10 cellular contexts compared by ENCODE assay signal in genomic region chr7:27641576-27642230, GRCh38. TPM values are rescaled to one million over a fixed set of nuclear protein-coding genes. Genes with fewer than 3 reads are reported as not detected.
DNase-seq lines count a peak whose midpoint lies in the region; ATAC-seq, FAIRE-seq and TF ChIP-seq lines count a peak whose summit lies in the region.
"Had no signal": no experiment of that assay in that cellular context is flagged by ENCODE, and none has a peak within 500 bp of the region (broad histone marks: within the 10 kb centered on the region; RNA-seq: fewer than 3 reads in every experiment).

No MANE protein-coding gene starts in this region.

- no peak overlapping the region for H4K8ac ChIP-seq in mesenchymal stem cell (ENCODE audit: low read length)

- no peak for FAIRE-seq in astrocyte (lab: Jason Lieb, UNC)
- FAIRE-seq: colon had no signal

- peak overlapping the region; percentile 62; the same call in 1 of the 2 replicates for H3K4me3 ChIP-seq in GM08714 (ENCODE audit: low read length)
- H3K4me3 ChIP-seq in astrocyte (ENCODE audit: insufficient read depth, low read depth, low read length): peak overlapping the region; percentile 38
- peak overlapping the region in 1 of 2 experiments; percentile 33 for H3K4me3 ChIP-seq in mesenchymal stem cell (ENCODE audit: insufficient read depth in 1 of 2, low read depth in 1 of 2, low read length in 2 of 2)
- no peak overlapping the region for H3K4me3 ChIP-seq in esophagus squamous epithelium

- H3K27me3 Mint-ChIP-seq in HFFc6 (ENCODE audit: insufficient read depth): no peaks in the 10 kb centered on the region
- no peaks in the 10 kb centered on the region for H3K27me3 Mint-ChIP-seq in astrocyte (ENCODE audit: low read depth, unreplicated experiment)
- no peaks in the 10 kb centered on the region for H3K27me3 Mint-ChIP-seq in stimulated activated naive CD8-positive, alpha-beta T cell treated with anti-CD3 and anti-CD28 coated beads, Interleukin-15, amount 100 ng/mL, for 72 hours
- H3K27me3 Mint-ChIP-seq: memory B cell had no signal

- no peak overlapping the region for H2BK5ac ChIP-seq in mesenchymal stem cell (ENCODE audit: low read depth, low read length, poor library complexity, severe bottlenecking)

- H3K36me3 Mint-ChIP-seq in HFFc6 (ENCODE audit: low read depth) (peaks cover 25% of the 10 kb centered on the region), astrocyte (ENCODE audit: low read depth, unreplicated experiment) (peaks cover 8% of the 10 kb centered on the region)

- H3K18ac ChIP-seq in mesenchymal stem cell (ENCODE audit: low read depth in 1 of 2, low read length in 2 of 2): no peak overlapping the region

- H3K9me3 Mint-ChIP-seq in HFFc6 (no peaks in the 10 kb centered on the region), astrocyte (ENCODE audit: unreplicated experiment) (no peaks in the 10 kb centered on the region)
- H3K9me3 Mint-ChIP-seq in stimulated activated naive CD8-positive, alpha-beta T cell treated with anti-CD3 and anti-CD28 coated beads, Interleukin-15, amount 100 ng/mL, for 72 hours: no peaks in the 10 kb centered on the region

- peaks cover 11% of the 10 kb centered on the region for H3K79me1 ChIP-seq in mesenchymal stem cell (replicated peaks; ENCODE audit: low read length, poor library complexity, severe bottlenecking)

- ATAC-seq in stimulated activated naive CD8-positive, alpha-beta T cell treated with anti-CD3 and anti-CD28 coated beads, Interleukin-15, amount 100 ng/mL, for 72 hours: no peak
- no peak for ATAC-seq in HG03280 (IDR thresholded peaks at IDR 0.05; ENCODE audit: unreplicated experiment)

- peak overlapping the region; percentile 17 for H3K9ac ChIP-seq in astrocyte (ENCODE audit: low read length)
- H3K9ac ChIP-seq in mesenchymal stem cell (ENCODE audit: low read length): peak overlapping the region; percentile 19

- H3K79me2 ChIP-seq in astrocyte (ENCODE audit: insufficient read depth, low read length): peaks cover 5% of the 10 kb centered on the region

- no peaks in the 10 kb centered on the region for H3K36me3 ChIP-seq in astrocyte (ENCODE audit: insufficient read depth, low read length)
- peaks cover 3 to 12% of the 10 kb centered on the region in 2 experiments for H3K36me3 ChIP-seq in mesenchymal stem cell (ENCODE audit: control insufficient read depth in 1 of 2, insufficient read depth in 2 of 2, low read depth in 1 of 2, low read length in 2 of 2)
- H3K36me3 ChIP-seq in esophagus squamous epithelium: peaks cover 0 to 15% (median 0%) of the 10 kb centered on the region in 3 donors

- no peak overlapping the region for H4K91ac ChIP-seq in mesenchymal stem cell (ENCODE audit: low read length)

- WGBS in mesenchymal stem cell: 89% methylated on average over 4 of the region's 4 CpGs
- 22 to 54% methylated on average over 3 to 4 of the region's 4 CpGs for WGBS in esophagus squamous epithelium, 2 donors

- H2AFZ ChIP-seq in astrocyte (ENCODE audit: low read depth, low read length) (peak overlapping the region; percentile 20), mesenchymal stem cell (ENCODE audit: low read depth, low read length) (no peak overlapping the region)

- H2BK12ac ChIP-seq in mesenchymal stem cell (ENCODE audit: low read length in 2 of 2): no peak overlapping the region

- H3K14ac ChIP-seq in mesenchymal stem cell (ENCODE audit: low read length in 2 of 2): no peak overlapping the region

- no peaks in the 10 kb centered on the region for H3K9me3 ChIP-seq in astrocyte (ENCODE audit: insufficient read depth, low read depth, low read length)
- no peaks in the 10 kb centered on the region for H3K9me3 ChIP-seq in mesenchymal stem cell (ENCODE audit: control insufficient read depth, low read length)
- H3K9me3 ChIP-seq in esophagus squamous epithelium: no peaks in the 10 kb centered on the region

- H3K23ac ChIP-seq in mesenchymal stem cell (ENCODE audit: low read length in 2 of 2): no peak overlapping the region

- no peak overlapping the region for H2BK120ac ChIP-seq in mesenchymal stem cell (ENCODE audit: low read depth, low read length)

- H3K4me1 ChIP-seq in astrocyte (ENCODE audit: insufficient read depth, low read length) (peaks cover 19% of the 10 kb centered on the region), mesenchymal stem cell (ENCODE audit: control insufficient read depth, insufficient read depth, low read depth, low read length) (no peaks in the 10 kb centered on the region), esophagus squamous epithelium (peaks cover 0 to 30% (median 3%) of the 10 kb centered on the region in 3 donors)

- H3K4me2 ChIP-seq in astrocyte (ENCODE audit: low read length): peak overlapping the region; percentile 70
- H3K4me2 ChIP-seq in mesenchymal stem cell (ENCODE audit: low read length, poor library complexity, severe bottlenecking): peak overlapping the region; percentile 45

- no peak overlapping the region for H2AK5ac ChIP-seq in mesenchymal stem cell (ENCODE audit: low read length, severe bottlenecking)

- H3K27me3 ChIP-seq in astrocyte (ENCODE audit: insufficient read depth, low read length): no peaks in the 10 kb centered on the region
- no peaks in the 10 kb centered on the region for H3K27me3 ChIP-seq in mesenchymal stem cell (ENCODE audit: control insufficient read depth in 1 of 2, insufficient read depth in 1 of 2, low read length in 2 of 2)
- H3K27me3 ChIP-seq in esophagus squamous epithelium: no peaks in the 10 kb centered on the region

- no peak for TF ChIP-seq POLR2A in esophagus squamous epithelium (IDR thresholded peaks at IDR 0.05)

- no peak for TF ChIP-seq CTCF in HFFc6 (IDR thresholded peaks at IDR 0.05)
- TF ChIP-seq CTCF in astrocyte (IDR thresholded peaks at IDR 0.05; ENCODE audit: insufficient read depth, low read depth, low read length): no peak
- no peak for TF ChIP-seq CTCF in esophagus squamous epithelium (IDR thresholded peaks at IDR 0.05)

- H3K27ac Mint-ChIP-seq in HFFc6 (peak overlapping the region; percentile 69), astrocyte (ENCODE audit: unreplicated experiment) (peak overlapping the region; percentile 0)
- H3K27ac Mint-ChIP-seq in stimulated activated naive CD8-positive, alpha-beta T cell treated with anti-CD3 and anti-CD28 coated beads, Interleukin-15, amount 100 ng/mL, for 72 hours: no peak overlapping the region
- H3K27ac Mint-ChIP-seq: memory B cell had no signal

- no peak overlapping the region for H2BK15ac ChIP-seq in mesenchymal stem cell (ENCODE audit: low read depth, poor library complexity, severe bottlenecking)

- no peak for DNase-seq in HFFc6
- DNase-seq in astrocyte (ENCODE audit: low read depth): no peak
- no peak for DNase-seq in mesenchymal stem cell
- no peak for DNase-seq in stimulated activated naive CD8-positive, alpha-beta T cell treated with anti-CD3 and anti-CD28 coated beads, Interleukin-15, amount 100 ng/mL, for 72 hours
- no peak for DNase-seq in NCI-H2029 (lab: John Stamatoyannopoulos, UW)
- no peak for DNase-seq in esophagus squamous epithelium (lab: John Stamatoyannopoulos, UW)

- intact Hi-C loops in esophagus squamous epithelium (cut with DNase I): no loop called here

- H3K4me1 Mint-ChIP-seq in HFFc6 (ENCODE audit: low read depth) (peaks cover 22% of the 10 kb centered on the region), astrocyte (ENCODE audit: low read depth, unreplicated experiment) (peaks cover 11% of the 10 kb centered on the region)
- H3K4me1 Mint-ChIP-seq in stimulated activated naive CD8-positive, alpha-beta T cell treated with anti-CD3 and anti-CD28 coated beads, Interleukin-15, amount 100 ng/mL, for 72 hours: peaks cover 8% of the 10 kb centered on the region

- no peak overlapping the region for H3K4ac ChIP-seq in mesenchymal stem cell (ENCODE audit: low read depth in 1 of 2, low read length in 2 of 2)

- H4K20me1 ChIP-seq in astrocyte (ENCODE audit: insufficient read depth, low read length): no peaks in the 10 kb centered on the region

- H3K4me3 Mint-ChIP-seq in HFFc6 (peak overlapping the region; percentile 74), astrocyte (ENCODE audit: unreplicated experiment) (no peak overlapping the region)
- H3K4me3 Mint-ChIP-seq in stimulated activated naive CD8-positive, alpha-beta T cell treated with anti-CD3 and anti-CD28 coated beads, Interleukin-15, amount 100 ng/mL, for 72 hours: no peak overlapping the region
- H3K4me3 Mint-ChIP-seq: memory B cell had no signal

- H3K27ac ChIP-seq in astrocyte (ENCODE audit: low read depth, low read length): peak overlapping the region; percentile 57
- H3K27ac ChIP-seq in mesenchymal stem cell (ENCODE audit: low read length, poor library complexity, severe bottlenecking): peak overlapping the region; percentile 61
- H3K27ac ChIP-seq in esophagus squamous epithelium: no peak overlapping the region

RNA-seq across cellular contexts. Expression of gene HIBADH, which starts 21.0 kb away (rescaled TPM):
- total RNA-seq in HFFc6 (2021; fragmentation: NEBNext Ultra II Directional; extraction: Animal tissue kit (Norgen Biotek cat#: 25700)): 10 to 100 TPM; 43.6 to 55.6 (median 47.3) TPM
- total RNA-seq in astrocyte (21.9 and 23.9 TPM in 2 replicates), esophagus squamous epithelium (10 to 100 TPM in 2 of 4 donors, 1 to 10 TPM in 2; 8.0 to 22.1 (median 14.8) TPM)
- polyA plus RNA-seq in mesenchymal stem cell (2013, experiment 1 of 2): 26.9 TPM
- 29.0 TPM for polyA plus RNA-seq in mesenchymal stem cell (2013, experiment 2 of 2)

Comparison
In these comparisons a context has a peak if more than half of its experiments do, and no peak if none do; other contexts are left out.
1. H3K4me3 ChIP-seq: peak in GM08714 (single experiment) and astrocyte (single experiment); none in esophagus squamous epithelium (0 of 4).
2. H3K27ac Mint-ChIP-seq: peak in HFFc6 (single experiment) and astrocyte (single experiment); none in stimulated activated naive CD8-positive, alpha-beta T cell treated with anti-CD3 and anti-CD28 coated beads, Interleukin-15, amount 100 ng/mL, for 72 hours (0 of 2).
3. H3K27ac ChIP-seq: peak in astrocyte (single experiment) and mesenchymal stem cell (single experiment); none in esophagus squamous epithelium (0 of 4).